Comparison of ENCODE assay signal across 7 cellular contexts in the genomic region with DNA sequence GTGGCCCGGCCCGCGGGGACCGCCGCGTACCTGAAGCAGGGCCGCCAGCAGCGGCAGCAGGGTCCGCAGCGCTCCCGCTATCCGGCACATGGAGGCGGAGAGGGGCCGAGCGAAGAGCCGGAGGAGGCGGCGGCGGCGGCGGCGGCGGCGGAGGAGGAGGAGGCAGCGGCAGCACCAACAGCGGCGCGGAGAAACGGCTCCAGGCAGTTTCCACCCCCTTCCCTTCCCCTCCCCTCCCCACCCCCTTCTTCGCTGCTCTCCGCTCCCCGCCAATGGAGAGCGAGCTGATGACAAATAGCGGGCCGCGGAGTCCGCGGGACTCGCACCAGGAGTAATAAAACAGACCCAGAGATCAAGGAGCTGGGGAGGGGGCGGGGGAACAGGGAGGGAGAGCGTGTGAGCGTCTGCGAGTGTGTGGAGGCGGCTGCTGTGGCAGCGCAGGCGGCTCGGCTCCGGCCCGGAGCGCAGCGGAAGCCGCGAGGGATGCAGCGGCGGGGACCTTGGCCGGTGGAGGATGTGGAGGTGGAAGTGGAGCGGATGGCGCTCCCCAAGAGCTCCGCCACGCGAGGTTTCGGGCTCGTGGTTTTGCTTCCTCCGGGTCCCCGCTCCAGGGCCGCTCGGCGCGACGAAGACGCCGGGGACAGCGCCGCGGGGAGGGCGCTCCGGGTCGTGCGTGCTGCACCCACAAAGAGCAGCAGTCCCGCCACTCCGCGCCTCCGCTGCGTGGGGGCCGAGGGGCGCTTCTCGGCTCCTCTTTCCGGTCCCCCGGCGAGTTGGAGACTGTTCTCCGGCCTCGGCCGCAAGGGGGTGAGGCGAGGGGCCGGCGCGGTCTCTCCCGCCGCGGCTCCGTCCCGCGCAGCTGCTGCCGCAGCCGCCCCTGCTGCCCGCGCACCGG. TPM values are rescaled to one million over a fixed set of nuclear protein-coding genes. Genes with fewer than 3 reads are reported as not detected.
DNase-seq lines count a peak whose midpoint lies in the region; ATAC-seq and TF ChIP-seq lines count a peak whose summit lies in the region.

Gene CDH2, minus strand, starts transcription at position 198 of the 895 bp plus-strand sequence. Its CDS starts 108 bp downstream, at position 90.

- DNase-seq in GM10266 (ENCODE audit: extremely low spot score) (peak; percentile 59), LHCN-M2 (ENCODE audit: low read depth) (peak; percentile 86), right lobe of liver (peak; percentile 83 to 85 (median 85)), stromal cell of bone marrow (ENCODE audit: low read depth) (peak; percentile 73), inferior parietal cortex (ENCODE audit: extremely low spot score) (no peak)

- no peaks in the 10 kb centered on the region for H3K36me3 ChIP-seq in ectodermal cell (ENCODE audit: control insufficient read depth, insufficient read depth, low read length)
- no peaks in the 10 kb centered on the region for H3K36me3 ChIP-seq in right lobe of liver

- 0% methylated on average over 107 to 108 of the region's 108 CpGs for WGBS in ectodermal cell, 2 experiments
- WGBS in right lobe of liver (ENCODE audit: insufficient coverage, low coverage, low lambda C conversion rate, missing lambda C conversion rate) = 0% methylated on average over 18 of the region's 108 CpGs

- ATAC-seq in SK-N-SH treated with all-trans-retinoic acid at 6 μM for 48 hours (peak; percentile 59), right lobe of liver (peak; percentile 66 to 81 (median 74))

- H3K9me3 ChIP-seq in ectodermal cell (ENCODE audit: control insufficient read depth, low read length) (no peaks in the 10 kb centered on the region), right lobe of liver (no peaks in the 10 kb centered on the region)

- H3K4me1 ChIP-seq in ectodermal cell (ENCODE audit: control insufficient read depth, insufficient read depth, low read length) (peaks cover 17% of the 10 kb centered on the region), right lobe of liver (peaks cover 0 to 21% (median 6%) of the 10 kb centered on the region in 4 donors)

- intact Hi-C loops in right lobe of liver (cut with DNase I) = loop anchor here in 1 of 2 donors (10.0 kb wide), 1 partner anchor 162 kb away; no protein-coding TSS in a partner anchor

- peaks cover 3% of the 10 kb centered on the region for H3K27me3 ChIP-seq in ectodermal cell (ENCODE audit: control insufficient read depth, insufficient read depth, low read length, poor library complexity, severe bottlenecking)
- H3K27me3 ChIP-seq in right lobe of liver = no peaks in the 10 kb centered on the region

- H3K4me3 ChIP-seq in ectodermal cell (ENCODE audit: insufficient read depth, low read depth, low read length) = peak within 1 kb of the TSS; percentile 83
- H3K4me3 ChIP-seq in right lobe of liver = peak within 1 kb of the TSS; percentile 74 to 85 (median 81)

- TF ChIP-seq POLR2A in right lobe of liver (IDR thresholded peaks at IDR 0.05) = peak; percentile 51

- H3K27ac ChIP-seq in ectodermal cell (ENCODE audit: insufficient read depth, low read depth, low read length, poor library complexity, severe bottlenecking) = peak within 1 kb of the TSS; percentile 88
- H3K27ac ChIP-seq in right lobe of liver = peak within 1 kb of the TSS; percentile 74 to 83 (median 82)

- no peak for TF ChIP-seq CTCF in GM10266 (IDR thresholded peaks at IDR 0.05; ENCODE audit: control insufficient read depth, insufficient read depth, low read depth, missing control alignments)
- TF ChIP-seq CTCF in right lobe of liver (IDR thresholded peaks at IDR 0.05) = peak in 2 of 4 donors; percentile 19 to 26

TF ChIP-seq in SK-N-SH treated with all-trans-retinoic acid at 6 μM for 48 hours, 23 proteins besides CTCF, POLR2A, EP300 and RAD21:
- TF ChIP-seq ZNF565 (CRISPR knock-in tag; conservative IDR thresholded peaks at IDR 0.05; ENCODE audit: low read depth) = no peak
- TF ChIP-seq TCF4 (CRISPR knock-in tag; IDR thresholded peaks at IDR 0.05; ENCODE audit: borderline replicate concordance) = no peak; the same call in 1 of the 2 replicates
- 0 out of 2 replicates have a peak, but pooled peaks have one; percentile 22 for TF ChIP-seq GLIS3 (CRISPR knock-in tag; IDR thresholded peaks at IDR 0.05)
TF ChIP-seq in SK-N-SH treated with all-trans-retinoic acid at 6 μM for 48 hours: peak in this region for 1.

RNA-seq across cellular contexts. Expression of gene CDH2, which starts in this region (rescaled TPM):
- total RNA-seq in LHCN-M2 (2014; rRNA removed) (30.3 and 31.1 TPM in 2 replicates), right lobe of liver (10 to 100 TPM; 32.3 to 46.8 (median 35.8) TPM)
- 44.5 TPM for polyA plus RNA-seq in LHCN-M2 (2012)
- 330 TPM for polyA plus RNA-seq in ectodermal cell (2013, experiment 1 of 4)
- polyA plus RNA-seq in ectodermal cell (2013, experiment 2 of 4) = 428 TPM
- polyA plus RNA-seq in ectodermal cell (2013, experiment 3 of 4) = 316 TPM
- 362 TPM for polyA plus RNA-seq in ectodermal cell (2013, experiment 4 of 4)
